In genomic region chr1:152244576-152244975, GRCh38 we compare ENCODE assay signal across 1 cellular context.
TF ChIP-seq lines count a peak whose summit lies in the region.

No MANE protein-coding gene starts in this region.

TF ChIP-seq in SK-N-SH, 30 proteins besides CTCF, POLR2A, EP300 and RAD21 (continued from another document):
- TF ChIP-seq MEF2A (IDR thresholded peaks at IDR 0.05; ENCODE audit: borderline replicate concordance, low read depth): no peak
- no peak for TF ChIP-seq RXRA (IDR thresholded peaks at IDR 0.05; ENCODE audit: borderline replicate concordance, low read depth)
- no peak for TF ChIP-seq GATA2 (CRISPR knock-in tag; IDR thresholded peaks at IDR 0.05)
- TF ChIP-seq FOXJ3 (CRISPR knock-in tag; IDR thresholded peaks at IDR 0.05): no peak
TF ChIP-seq in SK-N-SH: peak in this region for 0.
